In the genomic region with DNA sequence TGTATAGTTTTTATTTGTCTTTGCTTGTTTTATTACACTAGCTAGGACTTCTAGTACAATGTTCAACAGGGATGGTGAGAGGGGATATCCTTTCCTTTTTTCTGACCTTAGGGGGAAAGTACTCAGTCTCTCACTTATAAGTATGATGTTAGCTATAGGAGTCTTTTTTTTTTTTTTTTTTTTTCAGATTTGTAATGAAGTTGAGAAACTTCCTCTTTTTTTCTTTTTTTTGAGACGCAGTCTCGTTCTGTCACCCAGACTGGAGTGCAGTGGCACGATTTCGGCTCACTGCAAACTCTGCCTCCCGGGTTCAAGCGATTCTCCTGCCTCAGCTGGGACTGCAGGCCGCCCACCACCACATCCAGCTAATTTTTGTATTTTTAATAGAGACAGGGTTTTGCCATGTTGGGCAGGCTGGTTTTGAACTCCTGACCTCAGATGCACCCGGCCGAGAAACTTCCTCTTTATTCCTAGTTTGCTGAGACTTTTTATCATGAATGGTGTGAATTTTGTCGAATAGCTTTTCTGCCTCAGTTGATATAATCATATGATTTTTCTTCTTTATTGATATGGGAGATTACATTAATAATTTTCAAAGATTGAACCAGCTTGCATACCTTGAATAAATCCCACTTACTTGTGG, we compare ENCODE assay signal across 22 cellular contexts. TPM values are rescaled to one million over a fixed set of nuclear protein-coding genes. Genes with fewer than 3 reads are reported as not detected.
DNase-seq lines count a peak whose midpoint lies in the region; ATAC-seq and TF ChIP-seq lines count a peak whose summit lies in the region.
"Had no signal": no experiment of that assay in that cellular context is flagged by ENCODE, and none has a peak within 500 bp of the region (broad histone marks: within the 10 kb centered on the region; RNA-seq: fewer than 3 reads in every experiment).

No MANE protein-coding gene starts in this region.

- H3K27me3 ChIP-seq in body of pancreas (no peaks in the 10 kb centered on the region), HAP-1 (ENCODE audit: low read depth) (no peaks in the 10 kb centered on the region), mammary epithelial cell (ENCODE audit: insufficient read depth, low read length) (no peaks in the 10 kb centered on the region)
- H3K27me3 ChIP-seq: foreskin keratinocyte had no signal

- H3K79me2 ChIP-seq in mammary epithelial cell (ENCODE audit: insufficient read depth, low read length), result no peaks in the 10 kb centered on the region

- H2AFZ ChIP-seq in mammary epithelial cell (ENCODE audit: low read depth, low read length), result no peak overlapping the region

- no peak for TF ChIP-seq POLR2A in body of pancreas (IDR thresholded peaks at IDR 0.05)

- H3K27ac Mint-ChIP-seq in activated T-cell treated with anti-CD3 and anti-CD28 coated beads, Interleukin-2, amount 50 U/mL, for 72 hours, result peak overlapping the region; percentile 86
- H3K27ac Mint-ChIP-seq in activated T-helper 17 cell treated with anti-CD3 and anti-CD28 coated beads, Interleukin-2, amount 50 U/mL, for 72 hours, result no peak overlapping the region
- peak overlapping the region; percentile 95 for H3K27ac Mint-ChIP-seq in stimulated activated memory B cell treated with anti-CD40 and anti-IgM and Interleukin-4, amounts not matched to agents 10 μg/mL and 1 μg/mL and 100 μg/mL, for 72 hours

- H3K4me1 Mint-ChIP-seq in activated T-cell treated with anti-CD3 and anti-CD28 coated beads, Interleukin-2, amount 50 U/mL, for 72 hours (ENCODE audit: low read depth), result peaks cover 38% of the 10 kb centered on the region
- peaks cover 14% of the 10 kb centered on the region for H3K4me1 Mint-ChIP-seq in activated T-helper 17 cell treated with anti-CD3 and anti-CD28 coated beads, Interleukin-2, amount 50 U/mL, for 72 hours
- peaks cover 57% of the 10 kb centered on the region for H3K4me1 Mint-ChIP-seq in stimulated activated memory B cell treated with anti-CD40 and anti-IgM and Interleukin-4, amounts not matched to agents 10 μg/mL and 1 μg/mL and 100 μg/mL, for 72 hours

- WGBS in body of pancreas, 2 donors, result 80 to 92% methylated on average over 10 of the region's 10 CpGs
- WGBS in mammary epithelial cell (ENCODE audit: low coverage, missing lambda C conversion rate), result 92% methylated on average over 8 of the region's 10 CpGs

- CTCF ChIA-PET in mammary epithelial cell (lab: Charles Lee; ENCODE audit: low non-redundant PET), result interaction anchor here (0.6 kb wide), 1 partner anchor 84 kb away, joined by 11 read pairs; no protein-coding TSS in a partner anchor

- intact Hi-C loops in body of pancreas (cut with DNase I), result no loop called here
- intact Hi-C loops in mammary epithelial cell (cut with micrococcal nuclease), result no loop called here

- H3K36me3 ChIP-seq in body of pancreas (replicated peaks in 1 of 2; ENCODE audit: insufficient read depth in 1 of 2, low read depth in 2 of 2) (no peaks in the 10 kb centered on the region), HAP-1 (replicated peaks) (peaks cover 30% of the 10 kb centered on the region), mammary epithelial cell (ENCODE audit: insufficient read depth, low read length) (peaks cover 14% of the 10 kb centered on the region)
- H3K36me3 ChIP-seq: SJCRH30 had no signal

- no peak overlapping the region for H3K4me2 ChIP-seq in mammary epithelial cell (ENCODE audit: insufficient read depth, low read depth, low read length)

- H3K4me1 ChIP-seq in body of pancreas (no peaks in the 10 kb centered on the region), HAP-1 (no peaks in the 10 kb centered on the region), mammary epithelial cell (ENCODE audit: insufficient read depth, low read length) (no peaks in the 10 kb centered on the region)
- H3K4me1 ChIP-seq: foreskin keratinocyte had no signal

- peak overlapping the region in 1 of 4 donors; percentile 21 for H3K27ac ChIP-seq in body of pancreas
- H3K27ac ChIP-seq in mammary epithelial cell (ENCODE audit: insufficient read depth, low read depth, low read length), result no peak overlapping the region
- H3K27ac ChIP-seq: foreskin keratinocyte, SJCRH30 had no signal

- TF ChIP-seq CTCF in body of pancreas (IDR thresholded peaks at IDR 0.05) (no peak), mammary epithelial cell (conservative IDR thresholded peaks at IDR 0.05 in 1 of 2, IDR thresholded peaks at IDR 0.05 in 1 of 2; ENCODE audit: extremely low read depth in 1 of 2, insufficient read depth in 1 of 2, low read depth in 1 of 2, low read length in 2 of 2) (no peak)

- in situ Hi-C loops in HAP-1 (cut with MboI; ENCODE audit: low sequenced_read_pairs), result no loop called here
- in situ Hi-C loops in mammary epithelial cell (cut with MboI; ENCODE audit: low sequenced_read_pairs in 2 of 2), result no loop called here

- peaks cover 10 to 36% of the 10 kb centered on the region in 2 donors for H3K36me3 Mint-ChIP-seq in activated T-cell treated with anti-CD3 and anti-CD28 coated beads, Interleukin-2, amount 50 U/mL, for 72 hours (ENCODE audit: insufficient read depth in 2 of 2)
- H3K36me3 Mint-ChIP-seq in activated T-helper 17 cell treated with anti-CD3 and anti-CD28 coated beads, Interleukin-2, amount 50 U/mL, for 72 hours (ENCODE audit: low read depth), result peaks cover 94% of the 10 kb centered on the region
- peaks cover 40% of the 10 kb centered on the region for H3K36me3 Mint-ChIP-seq in stimulated activated memory B cell treated with anti-CD40 and anti-IgM and Interleukin-4, amounts not matched to agents 10 μg/mL and 1 μg/mL and 100 μg/mL, for 72 hours

- H4K20me1 ChIP-seq in mammary epithelial cell (ENCODE audit: insufficient read depth, low read length), result no peaks in the 10 kb centered on the region

- H3K27me3 Mint-ChIP-seq in activated T-cell treated with anti-CD3 and anti-CD28 coated beads, Interleukin-2, amount 50 U/mL, for 72 hours (ENCODE audit: low read depth), result no peaks in the 10 kb centered on the region
- no peaks in the 10 kb centered on the region for H3K27me3 Mint-ChIP-seq in activated T-helper 17 cell treated with anti-CD3 and anti-CD28 coated beads, Interleukin-2, amount 50 U/mL, for 72 hours
- no peaks in the 10 kb centered on the region for H3K27me3 Mint-ChIP-seq in stimulated activated memory B cell treated with anti-CD40 and anti-IgM and Interleukin-4, amounts not matched to agents 10 μg/mL and 1 μg/mL and 100 μg/mL, for 72 hours
- H3K27me3 Mint-ChIP-seq: activated CD4-positive, alpha-beta T cell treated with anti-CD3 and anti-CD28 coated beads, Interleukin-2, amount 10 ng/mL, durations not matched to agents 7 days and 5 days had no signal

- ATAC-seq in activated T-cell treated with anti-CD3 and anti-CD28 coated beads, Interleukin-2, amount 50 U/mL, for 72 hours (replicated peaks in 1 of 2), result no peak
- no peak for ATAC-seq in activated T-helper 17 cell treated with anti-CD3 and anti-CD28 coated beads, Interleukin-2, amount 50 U/mL, for 72 hours (replicated peaks)
- peak; percentile 76 for ATAC-seq in stimulated activated memory B cell treated with anti-CD40 and anti-IgM and Interleukin-4, amounts not matched to agents 10 μg/mL and 1 μg/mL and 100 μg/mL, for 72 hours
- ATAC-seq in body of pancreas, result no peak
- ATAC-seq: foreskin keratinocyte had no signal

- H3K9me3 Mint-ChIP-seq in activated T-cell treated with anti-CD3 and anti-CD28 coated beads, Interleukin-2, amount 50 U/mL, for 72 hours, result no peaks in the 10 kb centered on the region
- no peaks in the 10 kb centered on the region for H3K9me3 Mint-ChIP-seq in activated T-helper 17 cell treated with anti-CD3 and anti-CD28 coated beads, Interleukin-2, amount 50 U/mL, for 72 hours
- H3K9me3 Mint-ChIP-seq in stimulated activated memory B cell treated with anti-CD40 and anti-IgM and Interleukin-4, amounts not matched to agents 10 μg/mL and 1 μg/mL and 100 μg/mL, for 72 hours, result no peaks in the 10 kb centered on the region
- H3K9me3 Mint-ChIP-seq: activated CD4-positive, alpha-beta T cell treated with anti-CD3 and anti-CD28 coated beads, Interleukin-2, amount 10 ng/mL, durations not matched to agents 7 days and 5 days; H9 had no signal

- dilution Hi-C loops in mammary epithelial cell (cut with HindIII; ENCODE audit: low sequenced_read_pairs), result no loop called here

- no TSS peak for BruUV-seq in mammary epithelial cell (replicated peaks; lab: Mats Ljungman, UMichigan)

- H3K4me3 Mint-ChIP-seq in activated T-cell treated with anti-CD3 and anti-CD28 coated beads, Interleukin-2, amount 50 U/mL, for 72 hours, result no peak overlapping the region
- peak overlapping the region; percentile 13 for H3K4me3 Mint-ChIP-seq in activated T-helper 17 cell treated with anti-CD3 and anti-CD28 coated beads, Interleukin-2, amount 50 U/mL, for 72 hours
- peak overlapping the region; percentile 74 for H3K4me3 Mint-ChIP-seq in stimulated activated memory B cell treated with anti-CD40 and anti-IgM and Interleukin-4, amounts not matched to agents 10 μg/mL and 1 μg/mL and 100 μg/mL, for 72 hours
- H3K4me3 Mint-ChIP-seq: activated CD4-positive, alpha-beta T cell treated with anti-CD3 and anti-CD28 coated beads, Interleukin-2, amount 10 ng/mL, durations not matched to agents 7 days and 5 days; H9 had no signal

- no peak overlapping the region for H3K4me3 ChIP-seq in body of pancreas
- H3K4me3 ChIP-seq in HAP-1, result no peak overlapping the region
- H3K4me3 ChIP-seq in mammary epithelial cell (replicated peaks in 1 of 3; ENCODE audit: insufficient read depth in 1 of 3, low read depth in 2 of 3, low read length in 3 of 3), result no peak overlapping the region
- H3K4me3 ChIP-seq: SJCRH30 had no signal

- DNase-seq in activated T-cell treated with anti-CD3 and anti-CD28 coated beads, Interleukin-2, amount 50 U/mL, for 72 hours, result no peak
- no peak for DNase-seq in activated T-cell treated with anti-CD3 and anti-CD28 coated beads for 4 hours
- peak; percentile 78 for DNase-seq in MV-4-11 (lab: John Stamatoyannopoulos, UW)
- DNase-seq in body of pancreas, result no peak
- no peak for DNase-seq in HAP-1 (ENCODE audit: low spot score in 2 of 2)
- DNase-seq in mammary epithelial cell, result no peak
- DNase-seq: activated CD4-positive, alpha-beta T cell treated with anti-CD3 and anti-CD28 coated beads, Interleukin-2, amount 10 ng/mL, durations not matched to agents 7 days and 5 days; COR-L47; EL; foreskin keratinocyte; H9; NCI-H2029 treated with DMSO at 0.1 percent for 48 hours; NCI-H510A; SJCRH30; T-helper 9 cell; trophoblast cell had no signal

- no peak overlapping the region for H3K9ac ChIP-seq in mammary epithelial cell (ENCODE audit: insufficient read depth, low read length)

- H3K9me3 ChIP-seq in body of pancreas (no peaks in the 10 kb centered on the region), HAP-1 (no peaks in the 10 kb centered on the region), mammary epithelial cell (replicated peaks; ENCODE audit: insufficient read depth, low read length) (no peaks in the 10 kb centered on the region)
- H3K9me3 ChIP-seq: SJCRH30 had no signal

RNA-seq across cellular contexts. Expression of a gene that starts 11.0 kb away (rescaled TPM):
- total RNA-seq in activated T-cell treated with anti-CD3 and anti-CD28 coated beads, Interleukin-2, amount 50 U/mL, for 72 hours, result 100 to 1,000 TPM; 159 to 180 TPM
- 100 to 1,000 TPM in 1 of 2 donors, 10 to 100 TPM in 1; 91.0 to 159 TPM for total RNA-seq in activated T-helper 17 cell treated with anti-CD3 and anti-CD28 coated beads, Interleukin-2, amount 50 U/mL, for 72 hours
- total RNA-seq in body of pancreas (10 to 100 TPM; 18.9 to 20.4 TPM), mammary epithelial cell (10 to 100 TPM; 57.7 to 89.0 TPM)
- 35.9 TPM for polyA plus RNA-seq in mammary epithelial cell
- 38.2 TPM for polyA minus RNA-seq in mammary epithelial cell

RNA-seq across cellular contexts. Expression of a gene that starts 15.7 kb away (rescaled TPM):
- total RNA-seq in activated T-cell treated with anti-CD3 and anti-CD28 coated beads, Interleukin-2, amount 50 U/mL, for 72 hours, result 10 to 100 TPM; 12.9 to 19.4 TPM
- 10 to 100 TPM; 11.4 to 18.8 TPM for total RNA-seq in activated T-helper 17 cell treated with anti-CD3 and anti-CD28 coated beads, Interleukin-2, amount 50 U/mL, for 72 hours
- total RNA-seq in body of pancreas, result 10 to 100 TPM; 18.7 to 25.1 TPM
- 10 to 100 TPM; 19.8 to 28.3 TPM for total RNA-seq in mammary epithelial cell
- 18.1 TPM for polyA plus RNA-seq in mammary epithelial cell
- 20.9 TPM for polyA minus RNA-seq in mammary epithelial cell

RNA-seq across cellular contexts. Expression of a gene that starts 35.7 kb away (rescaled TPM):
- total RNA-seq in activated T-cell treated with anti-CD3 and anti-CD28 coated beads, Interleukin-2, amount 50 U/mL, for 72 hours, result under 1 TPM; 0.24 to 0.56 TPM
- total RNA-seq in activated T-helper 17 cell treated with anti-CD3 and anti-CD28 coated beads, Interleukin-2, amount 50 U/mL, for 72 hours, result under 1 TPM in 1 of 2 donors, not detected in 1; 0.29 TPM
- total RNA-seq in body of pancreas (not detected), mammary epithelial cell (not detected)
- not detected for polyA plus RNA-seq in mammary epithelial cell
- not detected for polyA minus RNA-seq in mammary epithelial cell
- total RNA-seq: dermis microvascular lymphatic vessel endothelial cell, foreskin keratinocyte, H9, kidney epithelial cell, mesenteric fat pad, renal cortical epithelial cell, SJCRH30 had no signal
- polyA plus RNA-seq: foreskin keratinocyte had no signal

RNA-seq across cellular contexts. Expression of a gene that starts 53.5 kb away (rescaled TPM):
- 1 to 10 TPM; 1.4 to 2.4 TPM for total RNA-seq in activated T-cell treated with anti-CD3 and anti-CD28 coated beads, Interleukin-2, amount 50 U/mL, for 72 hours
- 1 to 10 TPM in 1 of 2 donors, under 1 TPM in 1; 0.26 to 1.8 TPM for total RNA-seq in activated T-helper 17 cell treated with anti-CD3 and anti-CD28 coated beads, Interleukin-2, amount 50 U/mL, for 72 hours
- total RNA-seq in body of pancreas (not detected), mammary epithelial cell (not detected)
- polyA plus RNA-seq in mammary epithelial cell, result not detected
- not detected for polyA minus RNA-seq in mammary epithelial cell
- total RNA-seq: dermis microvascular lymphatic vessel endothelial cell, foreskin keratinocyte, H9, kidney epithelial cell, mesenteric fat pad, renal cortical epithelial cell, SJCRH30 had no signal
- polyA plus RNA-seq: foreskin keratinocyte had no signal

Comparison
In these comparisons a context has a peak if more than half of its experiments do, and no peak if none do; other contexts are left out.
1. H3K4me3 Mint-ChIP-seq: peak in activated T-helper 17 cell treated with anti-CD3 and anti-CD28 coated beads, Interleukin-2, amount 50 U/mL, for 72 hours (single experiment) and stimulated activated memory B cell treated with anti-CD40 and anti-IgM and Interleukin-4, amounts not matched to agents 10 μg/mL and 1 μg/mL and 100 μg/mL, for 72 hours (single experiment); none in activated T-cell treated with anti-CD3 and anti-CD28 coated beads, Interleukin-2, amount 50 U/mL, for 72 hours (0 of 2).